Comparison of ENCODE assay signal across 9 cellular contexts in the genomic region with DNA sequence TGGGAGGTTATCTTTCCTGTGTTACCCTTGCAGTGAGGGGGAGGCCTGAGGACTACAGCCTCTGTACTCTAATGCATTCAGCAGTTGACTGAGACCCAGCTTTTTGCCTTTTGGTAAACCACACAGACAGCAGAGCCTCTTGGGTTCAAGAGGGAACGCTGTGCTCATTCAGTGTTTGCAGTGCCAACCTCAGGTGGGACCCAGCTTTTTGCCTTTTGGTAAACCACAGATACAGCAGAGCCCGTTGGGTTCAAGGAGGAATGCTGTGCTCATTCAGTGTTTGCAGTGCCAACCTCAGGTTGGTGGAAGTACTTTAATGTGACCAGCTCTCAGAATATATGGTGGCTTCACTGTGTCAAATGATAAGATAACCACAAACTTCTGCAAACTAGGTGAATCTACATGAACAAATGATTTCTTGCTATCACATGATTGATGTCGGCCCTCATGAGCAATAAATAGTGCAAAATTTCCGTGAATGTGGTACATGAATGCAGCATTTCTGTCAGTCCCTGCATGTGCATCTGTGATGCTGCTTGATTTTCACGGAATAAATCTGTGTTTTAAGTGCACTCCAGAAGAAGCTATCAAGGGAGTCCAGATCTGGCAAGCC. TPM values are rescaled to one million over a fixed set of nuclear protein-coding genes. Genes with fewer than 3 reads are reported as not detected.
DNase-seq lines count a peak whose midpoint lies in the region; ATAC-seq, FAIRE-seq and TF ChIP-seq lines count a peak whose summit lies in the region.
"Had no signal": no experiment of that assay in that cellular context is flagged by ENCODE, and none has a peak within 500 bp of the region (broad histone marks: within the 10 kb centered on the region; RNA-seq: fewer than 3 reads in every experiment).

No MANE protein-coding gene starts in this region.

- H3K23ac ChIP-seq in H1 (ENCODE audit: insufficient read length) (no peak overlapping the region), mesenchymal stem cell (ENCODE audit: low read length in 2 of 2) (no peak overlapping the region)

- CTCF ChIA-PET in activated CD8-positive, alpha-beta memory T cell treated with anti-CD3 and anti-CD28 coated beads, Interleukin-2, amount 10 ng/mL, durations not matched to agents 7 days and 5 days (lab: Charles Lee), result interaction anchor here (1.0 to 7.2 kb wide), 8 partner anchors 16 to 370 kb away, joined by 3 to 103 read pairs (median 30); no protein-coding TSS in a partner anchor
- CTCF ChIA-PET in H1 (lab: Charles Lee; ENCODE audit: partially characterized antibody), result interaction anchor here (0.6 to 4.1 kb wide), 15 partner anchors 12 to 195 kb away, joined by 3 to 33 read pairs (median 5); no protein-coding TSS in a partner anchor

- H3K27ac ChIP-seq in H1 (ENCODE audit: low read depth, low read length) (no peak overlapping the region), thymus (ENCODE audit: low read depth) (peak overlapping the region; percentile 70), mesenchymal stem cell (ENCODE audit: low read length, poor library complexity, severe bottlenecking) (no peak overlapping the region)
- H3K27ac ChIP-seq: SJSA1 had no signal

- peak overlapping the region; percentile 63 to 74 for H3K4me2 ChIP-seq in H1 (ENCODE audit: insufficient read depth in 1 of 2, low read depth in 2 of 2, low read length in 2 of 2)
- no peak overlapping the region for H3K4me2 ChIP-seq in mesenchymal stem cell (ENCODE audit: low read length, poor library complexity, severe bottlenecking)

- H3K9me3 Mint-ChIP-seq in activated CD8-positive, alpha-beta memory T cell treated with anti-CD3 and anti-CD28 coated beads, Interleukin-2, amount 10 ng/mL, durations not matched to agents 7 days and 5 days (ENCODE audit: low read depth), result peaks cover 2% of the 10 kb centered on the region

- H2BK15ac ChIP-seq in H1 (ENCODE audit: low read length), result peak overlapping the region; percentile 37; the same call in 1 of the 2 replicates
- H2BK15ac ChIP-seq in mesenchymal stem cell (ENCODE audit: low read depth, poor library complexity, severe bottlenecking), result no peak overlapping the region

- no peak overlapping the region; the same call in 1 of the 2 replicates for H2AFZ ChIP-seq in H1 (ENCODE audit: low read length)
- H2AFZ ChIP-seq in mesenchymal stem cell (ENCODE audit: low read depth, low read length), result no peak overlapping the region

- H2BK20ac ChIP-seq in H1 (ENCODE audit: low read length), result 0 out of 2 replicates have a peak overlapping the region, but pooled peaks have one; percentile 44

- no peak for TF ChIP-seq EP300 in H1 (IDR thresholded peaks at IDR 0.05; ENCODE audit: borderline replicate concordance in 1 of 2, low read depth in 2 of 2, low read length in 2 of 2)

- H3K4me3 Mint-ChIP-seq in activated CD8-positive, alpha-beta memory T cell treated with anti-CD3 and anti-CD28 coated beads, Interleukin-2, amount 10 ng/mL, durations not matched to agents 7 days and 5 days, result peak overlapping the region; percentile 84

- H3K79me2 ChIP-seq in H1 (ENCODE audit: control insufficient read depth in 1 of 2, insufficient read depth in 2 of 2, low read length in 2 of 2), result peaks cover 14 to 54% of the 10 kb centered on the region in 2 experiments

- peaks cover 4% of the 10 kb centered on the region for H3K79me1 ChIP-seq in H1 (ENCODE audit: low read depth, low read length)
- no peaks in the 10 kb centered on the region for H3K79me1 ChIP-seq in mesenchymal stem cell (replicated peaks; ENCODE audit: low read length, poor library complexity, severe bottlenecking)

- H3K27ac Mint-ChIP-seq in activated CD8-positive, alpha-beta memory T cell treated with anti-CD3 and anti-CD28 coated beads, Interleukin-2, amount 10 ng/mL, durations not matched to agents 7 days and 5 days, result peak overlapping the region; percentile 98

- H4K91ac ChIP-seq in H1 (replicated peaks; ENCODE audit: insufficient read length, low read length) (peak overlapping the region; percentile 20), mesenchymal stem cell (ENCODE audit: low read length) (no peak overlapping the region)

- peak overlapping the region; percentile 93 for H2BK12ac ChIP-seq in H1 (ENCODE audit: low read depth, low read length)
- H2BK12ac ChIP-seq in mesenchymal stem cell (ENCODE audit: low read length in 2 of 2), result no peak overlapping the region

- H4K20me1 ChIP-seq in H1 (replicated peaks in 1 of 2; ENCODE audit: control insufficient read depth in 1 of 2, insufficient read depth in 2 of 2, low read length in 2 of 2), result no peaks in the 10 kb centered on the region

- H4K5ac ChIP-seq in H1 (ENCODE audit: insufficient read length, low read depth, low read length), result no peak overlapping the region

- H2BK5ac ChIP-seq in H1 (ENCODE audit: low read depth, low read length), result peak overlapping the region; percentile 68; the same call in 1 of the 2 replicates
- no peak overlapping the region for H2BK5ac ChIP-seq in mesenchymal stem cell (ENCODE audit: low read depth, low read length, poor library complexity, severe bottlenecking)

- 79% methylated on average over 5 of the region's 5 CpGs; no CpG with 5 or more reads in 1 of the 2 experiments for WGBS in H1 (ENCODE audit: extremely low coverage in 1 of 2, insufficient coverage in 1 of 2, insufficient read length in 1 of 2, insufficient replicate concordance in 2 of 2, low coverage in 1 of 2, low lambda C conversion rate in 2 of 2, missing lambda C conversion rate in 1 of 2), 2 experiments
- 5% methylated on average over 5 of the region's 5 CpGs for WGBS in thymus
- WGBS in mesenchymal stem cell, result 86% methylated on average over 5 of the region's 5 CpGs

- no peak for FAIRE-seq in H1 (lab: Jason Lieb, UNC)

- TF ChIP-seq POLR2A in H1 (IDR thresholded peaks at IDR 0.05; ENCODE audit: control extremely low read depth in 1 of 2, low read depth in 2 of 2, low read length in 2 of 2), result no peak

- TF ChIP-seq RAD21 in H1 (IDR thresholded peaks at IDR 0.05 in 1 of 2, conservative IDR thresholded peaks at IDR 0.05 in 1 of 2; ENCODE audit: low read depth in 2 of 2, low read length in 2 of 2), result no peak

- H3K56ac ChIP-seq in H1 (replicated peaks; ENCODE audit: insufficient read length, low read depth, low read length), result no peak overlapping the region

- H3K4me3 ChIP-seq in H1 (ENCODE audit: extremely low read depth in 1 of 4, insufficient read depth in 2 of 4, low read depth in 3 of 4, low read length in 4 of 4), result peak overlapping the region in 2 of 4 experiments; percentile 31 to 83; a peak in 4 of 8 replicates
- H3K4me3 ChIP-seq in thymus (ENCODE audit: low read length), result peak overlapping the region; percentile 77
- H3K4me3 ChIP-seq in mesenchymal stem cell (ENCODE audit: insufficient read depth in 1 of 2, low read depth in 1 of 2, low read length in 2 of 2), result no peak overlapping the region
- H3K4me3 ChIP-seq: SJSA1 had no signal

- H2BK120ac ChIP-seq in H1 (replicated peaks; ENCODE audit: low read depth, low read length) (no peak overlapping the region), mesenchymal stem cell (ENCODE audit: low read depth, low read length) (no peak overlapping the region)

- H3K9ac ChIP-seq in H1 (replicated peaks in 1 of 4; ENCODE audit: extremely low read depth in 1 of 4, low read depth in 3 of 4, low read length in 3 of 4), result no peak overlapping the region
- no peak overlapping the region for H3K9ac ChIP-seq in mesenchymal stem cell (ENCODE audit: low read length)

- H3K4me1 ChIP-seq in H1 (replicated peaks in 1 of 4; ENCODE audit: control insufficient read depth in 3 of 4, insufficient read depth in 4 of 4, low read length in 3 of 4) (peaks cover 4 to 12% (median 7%) of the 10 kb centered on the region in 4 experiments; a peak in 5 of 7 replicates), thymus (ENCODE audit: control insufficient read depth, insufficient read depth, low read length) (peaks cover 16% of the 10 kb centered on the region), mesenchymal stem cell (ENCODE audit: control insufficient read depth, insufficient read depth, low read depth, low read length) (peaks cover 17% of the 10 kb centered on the region)

- no peak overlapping the region for H4K8ac ChIP-seq in H1 (ENCODE audit: extremely low read depth, insufficient read depth, low read length)
- no peak overlapping the region for H4K8ac ChIP-seq in mesenchymal stem cell (ENCODE audit: low read length)

- peaks cover 68% of the 10 kb centered on the region for H3K4me1 Mint-ChIP-seq in activated CD8-positive, alpha-beta memory T cell treated with anti-CD3 and anti-CD28 coated beads, Interleukin-2, amount 10 ng/mL, durations not matched to agents 7 days and 5 days

- H3K27me3 ChIP-seq in H1 (replicated peaks in 1 of 4; ENCODE audit: control insufficient read depth in 3 of 4, extremely low read depth in 1 of 4, insufficient read depth in 3 of 4, low read length in 3 of 4) (no peaks in the 10 kb centered on the region; a peak in 1 of 7 replicates), thymus (ENCODE audit: control insufficient read depth, insufficient read depth) (peaks cover 9% of the 10 kb centered on the region), mesenchymal stem cell (ENCODE audit: control insufficient read depth in 1 of 2, insufficient read depth in 1 of 2, low read length in 2 of 2) (peaks cover 56 to 69% of the 10 kb centered on the region in 2 experiments)

- H3K9me3 ChIP-seq in H1 (ENCODE audit: insufficient read depth in 2 of 2, low read depth in 1 of 2, low read length in 1 of 2), result no peaks in the 10 kb centered on the region
- no peaks in the 10 kb centered on the region for H3K9me3 ChIP-seq in thymus (ENCODE audit: control insufficient read depth)
- H3K9me3 ChIP-seq in mesenchymal stem cell (ENCODE audit: control insufficient read depth, low read length), result no peaks in the 10 kb centered on the region
- H3K9me3 ChIP-seq: SJSA1 had no signal

- peaks cover 37% of the 10 kb centered on the region for H3K36me3 Mint-ChIP-seq in activated CD8-positive, alpha-beta memory T cell treated with anti-CD3 and anti-CD28 coated beads, Interleukin-2, amount 10 ng/mL, durations not matched to agents 7 days and 5 days

- no peak for TF ChIP-seq CTCF in H1 (IDR thresholded peaks at IDR 0.05; ENCODE audit: control extremely low read depth in 1 of 3, insufficient read depth in 1 of 3, low read depth in 1 of 3, low read length in 3 of 3)

- peaks cover 2% of the 10 kb centered on the region for H3K27me3 Mint-ChIP-seq in activated CD8-positive, alpha-beta memory T cell treated with anti-CD3 and anti-CD28 coated beads, Interleukin-2, amount 10 ng/mL, durations not matched to agents 7 days and 5 days

- no peak overlapping the region for H3K14ac ChIP-seq in H1 (ENCODE audit: insufficient read length)
- no peak overlapping the region for H3K14ac ChIP-seq in mesenchymal stem cell (ENCODE audit: low read length in 2 of 2)

- DNase-seq in activated CD8-positive, alpha-beta memory T cell treated with anti-CD3 and anti-CD28 coated beads, Interleukin-2, amount 10 ng/mL, durations not matched to agents 7 days and 5 days, result peak; percentile 92
- DNase-seq in activated CD8-positive, alpha-beta memory T cell treated with anti-CD3 and anti-CD28 coated beads, Interleukin-2, amount 50 U/mL, for 48 hours, result no peak
- DNase-seq in KG1 (lab: John Stamatoyannopoulos, UW), result peak; percentile 68
- DNase-seq in H1 (ENCODE audit: low read depth in 1 of 2, low spot score in 2 of 2), result no peak
- no peak for DNase-seq in mesenchymal stem cell
- no peak for DNase-seq in NCI-H1436 (lab: John Stamatoyannopoulos, UW)
- no peak for DNase-seq in NCI-H2107 treated with DMSO at 0.1 percent for 48 hours (lab: John Stamatoyannopoulos, UW; ENCODE audit: unreplicated experiment)

- POLR2A ChIA-PET in H1 (lab: Charles Lee; ENCODE audit: partially characterized antibody), result interaction anchor here (1.4 to 2.2 kb wide), 3 partner anchors 9 to 139 kb away, joined by 3 to 9 read pairs (median 5); no protein-coding TSS in a partner anchor

- peaks cover 9% of the 10 kb centered on the region; the same call in 1 of the 2 replicates for H3K23me2 ChIP-seq in H1 (ENCODE audit: low read depth, low read length)

- H2AK5ac ChIP-seq in H1 (ENCODE audit: low read depth, low read length) (0 out of 2 replicates have a peak overlapping the region, but pooled peaks have one; percentile 1), mesenchymal stem cell (ENCODE audit: low read length, severe bottlenecking) (no peak overlapping the region)

- peak; percentile 52 for ATAC-seq in activated CD8-positive, alpha-beta memory T cell treated with anti-CD3 and anti-CD28 coated beads, Interleukin-2, amount 10 ng/mL, durations not matched to agents 7 days and 5 days

- H3K18ac ChIP-seq in H1 (ENCODE audit: extremely low read depth, low read length) (no peak overlapping the region; the same call in 1 of the 2 replicates), mesenchymal stem cell (ENCODE audit: low read depth in 1 of 2, low read length in 2 of 2) (no peak overlapping the region)

- H3K36me3 ChIP-seq in H1 (ENCODE audit: control insufficient read depth in 2 of 4, insufficient read depth in 4 of 4, low read length in 3 of 4) (peaks cover 0 to 2% (median under 1%) of the 10 kb centered on the region in 4 experiments; a peak in 2 of 8 replicates), thymus (ENCODE audit: control insufficient read depth, insufficient read depth) (no peaks in the 10 kb centered on the region), mesenchymal stem cell (ENCODE audit: control insufficient read depth in 1 of 2, insufficient read depth in 2 of 2, low read depth in 1 of 2, low read length in 2 of 2) (no peaks in the 10 kb centered on the region)
- H3K36me3 ChIP-seq: SJSA1 had no signal

- H3K4ac ChIP-seq in H1 (replicated peaks; ENCODE audit: insufficient read length, low read depth, low read length) (no peak overlapping the region), mesenchymal stem cell (ENCODE audit: low read depth in 1 of 2, low read length in 2 of 2) (no peak overlapping the region)

RNA-seq across cellular contexts. Expression of gene IQGAP2, which starts 1.7 kb away (rescaled TPM):
- 100 to 1,000 TPM in 1 of 2 experiments, 10 to 100 TPM in 1; 70.2 to 118 TPM for total RNA-seq in activated CD8-positive, alpha-beta memory T cell treated with anti-CD3 and anti-CD28 coated beads, Interleukin-2, amount 10 ng/mL, durations not matched to agents 7 days and 5 days
- total RNA-seq in H1 (2021; fragmentation: NEBNext Ultra II Directional; extraction: Animal tissue kit (Norgen Biotek cat#: 25700)), result 57.7 and 66.0 TPM in 2 replicates
- 11.6 and 19.7 TPM in 2 replicates for polyA plus RNA-seq in H1 (2011; rRNA removed)
- 26.3 TPM for polyA plus RNA-seq in H1 (2011; cell fraction: cytosol; rRNA removed)
- polyA plus RNA-seq in H1 (2011; cell fraction: nucleus; rRNA removed), result 37.1 TPM
- polyA plus RNA-seq in H1 (2012, experiment 1 of 2), result 41.4 to 77.2 TPM (median 44.6 TPM) in 4 replicates
- polyA plus RNA-seq in H1 (2012, experiment 2 of 2), result 3.8 TPM
- 125 TPM for polyA plus RNA-seq in H1 (2013, experiment 1 of 2)
- polyA plus RNA-seq in H1 (2013, experiment 2 of 2), result 128 TPM
- polyA minus RNA-seq in H1 (2011; rRNA and poly(A)+ RNA removed), result 42.2 and 91.4 TPM in 2 replicates
- polyA minus RNA-seq in H1 (2011; cell fraction: cytosol; rRNA and poly(A)+ RNA removed), result 35.8 TPM
- polyA minus RNA-seq in H1 (2011; cell fraction: nucleus; rRNA and poly(A)+ RNA removed), result 40.6 TPM
- polyA plus RNA-seq in thymus, result 33.3 TPM
- 2.2 TPM for polyA plus RNA-seq in mesenchymal stem cell (2013, experiment 1 of 2)
- 2.3 TPM for polyA plus RNA-seq in mesenchymal stem cell (2013, experiment 2 of 2)

Comparison
In these comparisons a context has a peak if more than half of its experiments do, and no peak if none do; other contexts are left out.
1. DNase-seq: peak in activated CD8-positive, alpha-beta memory T cell treated with anti-CD3 and anti-CD28 coated beads, Interleukin-2, amount 10 ng/mL, durations not matched to agents 7 days and 5 days (single experiment) and KG1 (single experiment); none in activated CD8-positive, alpha-beta memory T cell treated with anti-CD3 and anti-CD28 coated beads, Interleukin-2, amount 50 U/mL, for 48 hours (single experiment), H1 (0 of 2), mesenchymal stem cell (single experiment), NCI-H1436 (single experiment) and NCI-H2107 treated with DMSO at 0.1 percent for 48 hours (single experiment).